In genomic region chr12:131918311-131919050, GRCh38 we compare ENCODE assay signal across 2 cellular contexts.
TF ChIP-seq lines count a peak whose summit lies in the region.

No MANE protein-coding gene starts in this region.

TF ChIP-seq in H1, 55 proteins besides CTCF, POLR2A, EP300 and RAD21:
- TF ChIP-seq BACH1 (IDR thresholded peaks at IDR 0.05; ENCODE audit: low read length) (no peak), ZNF274 (IDR thresholded peaks at IDR 0.05; ENCODE audit: borderline replicate concordance, extremely low read depth, low read length) (no peak), MAX (IDR thresholded peaks at IDR 0.05) (no peak), TEAD4 (IDR thresholded peaks at IDR 0.05; ENCODE audit: low read depth, low read length) (no peak), BCL11A (IDR thresholded peaks at IDR 0.05; ENCODE audit: low read depth in 2 of 2, low read length in 2 of 2) (no peak), EZH2 (IDR thresholded peaks at IDR 0.05; ENCODE audit: low read depth, low read length, severe bottlenecking) (no peak), JUND (IDR thresholded peaks at IDR 0.05; ENCODE audit: low read length) (no peak), MAFK (IDR thresholded peaks at IDR 0.05; ENCODE audit: low read depth, low read length) (no peak), CREB1 (IDR thresholded peaks at IDR 0.05) (no peak), HDAC2 (IDR thresholded peaks at IDR 0.05; ENCODE audit: borderline replicate concordance in 1 of 2, low read depth in 2 of 2, low read length in 2 of 2) (no peak), RNF2 (IDR thresholded peaks at IDR 0.05; ENCODE audit: borderline replicate concordance, low read depth, low read length, missing control alignments, poor library complexity, severe bottlenecking) (no peak), USF2 (IDR thresholded peaks at IDR 0.05; ENCODE audit: low read length) (no peak), YY1 (IDR thresholded peaks at IDR 0.05; ENCODE audit: low read depth, low read length) (no peak), CTBP2 (IDR thresholded peaks at IDR 0.05; ENCODE audit: borderline replicate concordance, insufficient read depth, insufficient read length, low read length) (no peak), ATF2 (IDR thresholded peaks at IDR 0.05; ENCODE audit: low read length) (no peak), GTF2F1 (IDR thresholded peaks at IDR 0.05; ENCODE audit: borderline replicate concordance, low read depth, low read length) (no peak), SUZ12 (IDR thresholded peaks at IDR 0.05; ENCODE audit: low read length) (no peak), KDM5A (IDR thresholded peaks at IDR 0.05; ENCODE audit: low read length) (no peak), ASH2L (IDR thresholded peaks at IDR 0.05; ENCODE audit: low read length) (no peak), CEBPB (IDR thresholded peaks at IDR 0.05; ENCODE audit: low read depth, low read length) (no peak)

TF ChIP-seq in SK-N-SH, 30 proteins besides CTCF, POLR2A, EP300 and RAD21:
- no peak for TF ChIP-seq SIN3A (IDR thresholded peaks at IDR 0.05; ENCODE audit: borderline replicate concordance, low read depth, low read length)
- no peak for TF ChIP-seq TAF1 (IDR thresholded peaks at IDR 0.05; ENCODE audit: borderline replicate concordance, low read depth, low read length)
- TF ChIP-seq NFIC (IDR thresholded peaks at IDR 0.05; ENCODE audit: borderline replicate concordance), result no peak
- TF ChIP-seq USF2 (IDR thresholded peaks at IDR 0.05; ENCODE audit: borderline replicate concordance, low read depth, low read length), result no peak
